10 cellular contexts compared by ENCODE assay signal in genomic region chr2:218002792-218003191, GRCh38. TPM values are rescaled to one million over a fixed set of nuclear protein-coding genes. Genes with fewer than 3 reads are reported as not detected.
DNase-seq lines count a peak whose midpoint lies in the region; ATAC-seq and TF ChIP-seq lines count a peak whose summit lies in the region.
"Had no signal": no experiment of that assay in that cellular context is flagged by ENCODE, and none has a peak within 500 bp of the region (broad histone marks: within the 10 kb centered on the region; RNA-seq: fewer than 3 reads in every experiment).

Gene TNS1 (minus strand): TSS chr2:218002995. CDS start chr2:218002872, 123 bp downstream.

- no peaks in the 10 kb centered on the region for H3F3A ChIP-seq in GM23338 (replicated peaks; ENCODE audit: low read depth)

- H3K36me3 Mint-ChIP-seq in GM23338 (ENCODE audit: low read depth) (no peaks in the 10 kb centered on the region), brain (no peaks in the 10 kb centered on the region)
- H3K36me3 Mint-ChIP-seq in activated naive CD4-positive, alpha-beta T cell treated with anti-CD3 and anti-CD28 coated beads, Interleukin-2, amount 50 U/mL, for 72 hours = no peaks in the 10 kb centered on the region

- H3K27me3 ChIP-seq in GM23338 (ENCODE audit: insufficient read depth) = no peaks in the 10 kb centered on the region; the same call in 1 of the 2 replicates
- H3K27me3 ChIP-seq in right cardiac atrium (ENCODE audit: control insufficient read depth, insufficient read depth) = no peaks in the 10 kb centered on the region
- H3K27me3 ChIP-seq in sigmoid colon = peaks cover 0 to 3% (median 0%) of the 10 kb centered on the region in 3 donors

- H3K9me3 Mint-ChIP-seq in GM23338 = no peaks in the 10 kb centered on the region
- H3K9me3 Mint-ChIP-seq in brain = no peaks in the 10 kb centered on the region
- H3K9me3 Mint-ChIP-seq in activated naive CD4-positive, alpha-beta T cell treated with anti-CD3 and anti-CD28 coated beads, Interleukin-2, amount 50 U/mL, for 72 hours = no peaks in the 10 kb centered on the region
- H3K9me3 Mint-ChIP-seq: stimulated activated naive CD8-positive, alpha-beta T cell treated with anti-CD3 and anti-CD28 coated beads, Interleukin-15, Interleukin-2, amounts not matched to agents 100 ng/mL and 50 ng/mL, for 24 hours had no signal

- H3K36me3 ChIP-seq in GM23338 (ENCODE audit: insufficient read depth) (no peaks in the 10 kb centered on the region), sigmoid colon (no peaks in the 10 kb centered on the region)

- TF ChIP-seq CTCF in GM23338 (conservative IDR thresholded peaks at IDR 0.05; ENCODE audit: low read depth in 2 of 2) = no peak
- TF ChIP-seq CTCF in brain (conservative IDR thresholded peaks at IDR 0.05) = no peak
- no peak for TF ChIP-seq CTCF in sigmoid colon (IDR thresholded peaks at IDR 0.05)

- no peaks in the 10 kb centered on the region for H4K20me1 ChIP-seq in GM23338 (replicated peaks; ENCODE audit: insufficient read depth)

- H3K27me3 Mint-ChIP-seq in GM23338 (ENCODE audit: insufficient read depth, low read depth, poor library complexity) (peaks cover 15% of the 10 kb centered on the region), brain (peaks cover 3% of the 10 kb centered on the region)
- H3K27me3 Mint-ChIP-seq: stimulated activated naive CD8-positive, alpha-beta T cell treated with anti-CD3 and anti-CD28 coated beads, Interleukin-15, Interleukin-2, amounts not matched to agents 100 ng/mL and 50 ng/mL, for 24 hours had no signal

- no peak for TF ChIP-seq POLR2A in sigmoid colon (IDR thresholded peaks at IDR 0.05)

- peaks cover 14% of the 10 kb centered on the region; the same call in 1 of the 2 replicates for H3K4me1 ChIP-seq in GM23338 (ENCODE audit: insufficient read depth)
- peaks cover 10% of the 10 kb centered on the region for H3K4me1 ChIP-seq in right cardiac atrium (ENCODE audit: control insufficient read depth, insufficient read depth, low read length)
- peaks cover 0 to 21% (median 20%) of the 10 kb centered on the region in 4 donors for H3K4me1 ChIP-seq in sigmoid colon

- intact Hi-C loops in right cardiac atrium (cut with DNase I) = no loop called here
- intact Hi-C loops in sigmoid colon (cut with DNase I) = no loop called here

- 57% methylated on average over 15 of the region's 15 CpGs for WGBS in right cardiac atrium
- 56 to 58% methylated on average over 15 of the region's 15 CpGs for WGBS in sigmoid colon, 2 donors

- H3K9me2 ChIP-seq in GM23338 (ENCODE audit: insufficient read depth) = no peaks in the 10 kb centered on the region

- no peak within 1 kb of the TSS; the same call in 1 of the 2 replicates for H3K27ac Mint-ChIP-seq in GM23338
- peak within 1 kb of the TSS; percentile 94 to 99 (median 96) for H3K27ac Mint-ChIP-seq in brain
- H3K27ac Mint-ChIP-seq in activated naive CD4-positive, alpha-beta T cell treated with anti-CD3 and anti-CD28 coated beads, Interleukin-2, amount 50 U/mL, for 72 hours = no peak within 1 kb of the TSS
- H3K27ac Mint-ChIP-seq: stimulated activated naive CD8-positive, alpha-beta T cell treated with anti-CD3 and anti-CD28 coated beads, Interleukin-15, Interleukin-2, amounts not matched to agents 100 ng/mL and 50 ng/mL, for 24 hours had no signal

- no peaks in the 10 kb centered on the region for H3K79me2 ChIP-seq in GM23338 (replicated peaks; ENCODE audit: insufficient read depth)

- DNase-seq in GM23338 (ENCODE audit: low spot score) (peak; percentile 50), right cardiac atrium (peak; percentile 78 to 91 (median 88)), sigmoid colon (peak; percentile 88), activated gamma-delta T cell (lab: John Stamatoyannopoulos, UW) (no peak)
- DNase-seq in activated naive CD4-positive, alpha-beta T cell treated with anti-CD3 and anti-CD28 coated beads, Interleukin-2, amount 50 U/mL, for 72 hours (ENCODE audit: low spot score in 2 of 2) = no peak

- TF ChIP-seq EP300 in sigmoid colon (IDR thresholded peaks at IDR 0.05) = no peak

- H3K9me3 ChIP-seq in right cardiac atrium (ENCODE audit: control insufficient read depth, low read length) = no peaks in the 10 kb centered on the region
- no peaks in the 10 kb centered on the region for H3K9me3 ChIP-seq in sigmoid colon

- H3K4me2 ChIP-seq in GM23338 = peak within 1 kb of the TSS; percentile 62

- H3K27ac ChIP-seq in GM23338 (ENCODE audit: low read depth) (no peak within 1 kb of the TSS), right cardiac atrium (ENCODE audit: low read length) (peak within 1 kb of the TSS; percentile 83), sigmoid colon (peak within 1 kb of the TSS; percentile 69 to 73 (median 71))

- ATAC-seq in GM23338 (peak; percentile 78), right cardiac atrium (peak; percentile 61 to 69), GM18867 (IDR thresholded peaks at IDR 0.05; ENCODE audit: unreplicated experiment) (no peak), GM21619 (IDR thresholded peaks at IDR 0.05; ENCODE audit: unreplicated experiment) (no peak)
- no peak for ATAC-seq in activated naive CD4-positive, alpha-beta T cell treated with anti-CD3 and anti-CD28 coated beads, Interleukin-2, amount 50 U/mL, for 72 hours

- H2AFZ ChIP-seq in GM23338 = peak within 1 kb of the TSS; percentile 91; the same call in 1 of the 2 replicates

- H3K4me3 ChIP-seq in GM23338 (0 out of 2 replicates have a peak within 1 kb of the TSS, but pooled peaks have one; percentile 23), right cardiac atrium (ENCODE audit: low read length) (peak within 1 kb of the TSS; percentile 53), sigmoid colon (peak within 1 kb of the TSS; percentile 30 to 46 (median 36))

- H3K4me1 Mint-ChIP-seq in GM23338 = peaks cover 24% of the 10 kb centered on the region
- peaks cover 72% of the 10 kb centered on the region for H3K4me1 Mint-ChIP-seq in brain

- H3K4me3 Mint-ChIP-seq in GM23338 = no peak within 1 kb of the TSS
- H3K4me3 Mint-ChIP-seq in brain = peak within 1 kb of the TSS; percentile 38 to 87 (median 72)
- H3K4me3 Mint-ChIP-seq: stimulated activated naive CD8-positive, alpha-beta T cell treated with anti-CD3 and anti-CD28 coated beads, Interleukin-15, Interleukin-2, amounts not matched to agents 100 ng/mL and 50 ng/mL, for 24 hours had no signal

TF ChIP-seq in GM23338, 12 proteins besides CTCF, POLR2A, EP300 and RAD21 (continues in another document):
- TF ChIP-seq STAT1 (IDR thresholded peaks at IDR 0.05; ENCODE audit: unreplicated experiment) (no peak), REST (IDR thresholded peaks at IDR 0.05; ENCODE audit: unreplicated experiment) (no peak), ETS1 (IDR thresholded peaks at IDR 0.05) (no peak), POLR2AphosphoS5 (IDR thresholded peaks at IDR 0.05; ENCODE audit: low read depth) (no peak), EZH2 (IDR thresholded peaks at IDR 0.05; ENCODE audit: low read depth, unreplicated experiment) (no peak), EZH2phosphoT487 (IDR thresholded peaks at IDR 0.05; ENCODE audit: unreplicated experiment) (no peak)

RNA-seq across cellular contexts. Expression of gene TNS1, which starts in this region (rescaled TPM):
- 5.7 and 7.4 TPM in 2 replicates for total RNA-seq in GM23338 (2014; rRNA removed; shearing (Covaris generic))
- 1.3 and 2.0 TPM in 2 replicates for polyA plus RNA-seq in GM23338 (2016; fragmentation: Nextera tagmentation; extraction: Ambion mirVana)
- polyA plus RNA-seq in brain (ENCODE audit: insufficient read depth, low read depth, low replicate concordance) = 23.1 TPM
- total RNA-seq in right cardiac atrium = 100 to 1,000 TPM; 442 to 647 (median 536) TPM
- polyA plus RNA-seq in right cardiac atrium = 243 TPM
- total RNA-seq in sigmoid colon = 1,000 to 10,000 TPM in 2 of 4 donors, 100 to 1,000 TPM in 2; 444 to 1,607 (median 968) TPM
- 10 to 100 TPM in 2 of 3 donors, 1 to 10 TPM in 1; 3.7 to 57.2 (median 13.8) TPM for polyA plus RNA-seq in sigmoid colon
- total RNA-seq in activated naive CD4-positive, alpha-beta T cell treated with anti-CD3 and anti-CD28 coated beads, Interleukin-2, amount 50 U/mL, for 72 hours = 1 to 10 TPM in 1 of 2 donors, under 1 TPM in 1; 0.27 to 5.1 TPM
- total RNA-seq: NCI-H460 had no signal

Comparison
In these comparisons a context has a peak if more than half of its experiments do, and no peak if none do; other contexts are left out.
1. RNA of gene TNS1 (total RNA-seq): 444 to 1,607 TPM in sigmoid colon and 442 to 647 TPM in right cardiac atrium; 5.7 to 7.4 TPM in GM23338 and 0.27 to 5.1 TPM in activated naive CD4-positive, alpha-beta T cell treated with anti-CD3 and anti-CD28 coated beads, Interleukin-2, amount 50 U/mL, for 72 hours; every median in the first group is over 10 times any median in the second.
2. ATAC-seq: peak in GM23338 (single experiment) and right cardiac atrium (2 of 2); none in GM18867 (single experiment), GM21619 (single experiment) and activated naive CD4-positive, alpha-beta T cell treated with anti-CD3 and anti-CD28 coated beads, Interleukin-2, amount 50 U/mL, for 72 hours (0 of 2).
3. DNase-seq: peak in GM23338 (single experiment), right cardiac atrium (3 of 3) and sigmoid colon (single experiment); none in activated gamma-delta T cell (single experiment) and activated naive CD4-positive, alpha-beta T cell treated with anti-CD3 and anti-CD28 coated beads, Interleukin-2, amount 50 U/mL, for 72 hours (0 of 2).
4. H3K27ac Mint-ChIP-seq: peak in brain (5 of 5); none in GM23338 (single experiment) and activated naive CD4-positive, alpha-beta T cell treated with anti-CD3 and anti-CD28 coated beads, Interleukin-2, amount 50 U/mL, for 72 hours (0 of 2).
5. Peak in every context shown above with its lines, with median percentiles within 50 percentile points of each other: H3K4me3 ChIP-seq.